In the genomic region with DNA sequence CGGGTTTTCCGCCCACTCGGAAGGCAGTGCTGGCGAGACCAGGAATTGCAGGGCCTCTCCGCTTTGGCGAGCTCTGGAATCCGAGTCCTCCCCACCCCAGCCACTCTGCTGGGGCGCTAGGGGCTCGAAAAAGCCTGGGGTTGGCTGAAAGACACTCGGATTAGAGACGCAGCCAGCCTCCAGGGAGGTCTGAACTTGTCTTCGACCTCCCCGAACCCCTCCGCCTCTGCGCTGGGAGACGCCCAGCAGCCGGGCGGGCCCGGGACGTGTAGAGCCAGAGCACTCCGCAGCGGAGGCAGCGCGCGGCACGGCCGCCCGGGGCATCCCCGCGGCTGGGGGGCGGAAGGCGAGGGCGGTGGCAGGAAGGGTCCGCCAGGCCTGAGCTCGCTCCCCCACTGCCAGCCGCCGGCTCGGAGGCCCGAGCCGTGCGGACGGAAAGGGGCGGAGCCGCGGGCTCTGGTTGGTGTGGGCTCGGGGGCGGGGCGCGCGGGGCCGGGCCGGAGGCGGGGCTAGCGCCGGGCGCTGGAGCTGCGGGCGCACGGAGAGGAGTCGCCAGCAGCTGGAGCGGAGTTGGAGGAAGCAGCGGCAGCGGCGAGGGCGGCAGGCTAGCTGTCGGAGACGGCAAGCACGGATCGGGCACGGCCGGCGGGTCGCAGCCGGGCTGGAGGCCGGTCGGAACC, we compare ENCODE assay signal across 9 cellular contexts. TPM values are rescaled to one million over a fixed set of nuclear protein-coding genes. Genes with fewer than 3 reads are reported as not detected.
A peak's percentile ranks its signal among the peaks of the same experiment; 100 is the strongest.
DNase-seq lines count a peak whose midpoint lies in the region; ATAC-seq, FAIRE-seq and TF ChIP-seq lines count a peak whose summit lies in the region.
"Had no signal": no experiment of that assay in that cellular context is flagged by ENCODE, and none has a peak within 500 bp of the region (broad histone marks: within the 10 kb centered on the region; RNA-seq: fewer than 3 reads in every experiment).

A gene (plus strand): TSS at position 549 of the 680 bp plus-strand sequence. CDS start 10,920 bp downstream, outside the sequence.

- peak; percentile 83 for ATAC-seq in HG03439 (IDR thresholded peaks at IDR 0.05; ENCODE audit: unreplicated experiment)

- H3K36me3 ChIP-seq in BE2C (no peaks in the 10 kb centered on the region), kidney (ENCODE audit: control insufficient read depth in 1 of 2, insufficient read depth in 2 of 2, low read length in 2 of 2) (no peaks in the 10 kb centered on the region)

- TF ChIP-seq CTCF in BE2C (IDR thresholded peaks at IDR 0.05; ENCODE audit: low read depth, low read length) (peak; percentile 36), kidney (IDR thresholded peaks at IDR 0.05; ENCODE audit: borderline replicate concordance, extremely low read depth, insufficient read depth) (peak; percentile 38)

- H3K4me1 ChIP-seq in BE2C (no peaks in the 10 kb centered on the region), kidney (ENCODE audit: control insufficient read depth in 1 of 2, insufficient read depth in 1 of 2, low read depth in 1 of 2, low read length in 2 of 2) (peaks cover 4 to 6% of the 10 kb centered on the region in 2 donors)

- no peak for FAIRE-seq in kidney (lab: Jason Lieb, UNC)
- FAIRE-seq: islet of Langerhans had no signal

- H3K27ac ChIP-seq in kidney (ENCODE audit: low read depth in 2 of 2, low read length in 2 of 2), result peak within 1 kb of the TSS; percentile 95 to 96

- intact Hi-C loops in kidney (cut with DNase I), result no loop called here

- no peaks in the 10 kb centered on the region for H3K27me3 ChIP-seq in BE2C

- H3K4me3 ChIP-seq in BE2C (ENCODE audit: low read depth, low read length) (peak within 1 kb of the TSS; percentile 82), kidney (ENCODE audit: low read length in 2 of 2) (peak within 1 kb of the TSS; percentile 83 to 96)

- H3K9ac ChIP-seq in kidney (ENCODE audit: low read length in 2 of 2), result peak within 1 kb of the TSS; percentile 83 to 85

- H3K9me3 ChIP-seq in BE2C, result no peaks in the 10 kb centered on the region
- no peaks in the 10 kb centered on the region for H3K9me3 ChIP-seq in kidney (ENCODE audit: control insufficient read depth in 1 of 2, low read length in 2 of 2)

- peak; percentile 98 for DNase-seq in BE2C
- peak; percentile 93 for DNase-seq in GM19238 (ENCODE audit: insufficient read length, low spot score)
- DNase-seq in NCI-H460 (ENCODE audit: extremely low read depth, low read depth), result peak; percentile 91
- DNase-seq in activated CD4-positive, CD25-positive, alpha-beta regulatory T cell treated with anti-CD3 and anti-CD28 coated beads, Interleukin-2, amount 50 U/mL, for 72 hours, result peak; percentile 93
- DNase-seq in cerebellar cortex (ENCODE audit: low spot score), result peak; percentile 91
- peak; percentile 99 for DNase-seq in kidney
- peak; percentile 87 to 95 for DNase-seq in stimulated activated CD4-positive, alpha-beta T cell treated with anti-CD3 and anti-CD28 coated beads, Interleukin-15, amount 100 ng/mL, for 1 hour (ENCODE audit: low read depth in 1 of 2, low spot score in 1 of 2)

RNA-seq across cellular contexts. Expression of the gene that starts here (rescaled TPM):
- 36.3 TPM for polyA plus RNA-seq in BE2C (2012; ENCODE audit: insufficient read depth, insufficient read length, low read depth)
- 26.9 and 40.9 TPM in 2 replicates for total RNA-seq in NCI-H460 (2014; rRNA removed; shearing (Covaris generic))
- polyA plus RNA-seq in NCI-H460 (2014; cell fraction: nucleus; rRNA removed), result 2.6 and 4.3 TPM in 2 replicates
- total RNA-seq in kidney, result 138 TPM
- 26.6 TPM for polyA plus RNA-seq in kidney (ENCODE audit: insufficient read depth, low read depth, low replicate concordance)

Comparison
In these comparisons a context has a peak if more than half of its experiments do, and no peak if none do; other contexts are left out.
1. Peak in every context shown above with its lines: DNase-seq, ATAC-seq, H3K4me3 ChIP-seq and H3K27ac ChIP-seq.